ENCODE assay signal across 14 cellular contexts in genomic region chr3:181713300-181713647, GRCh38. TPM values are rescaled to one million over a fixed set of nuclear protein-coding genes. Genes with fewer than 3 reads are reported as not detected.
DNase-seq lines count a peak whose midpoint lies in the region; ATAC-seq, FAIRE-seq and TF ChIP-seq lines count a peak whose summit lies in the region.
"Had no signal": no experiment of that assay in that cellular context is flagged by ENCODE, and none has a peak within 500 bp of the region (broad histone marks: within the 10 kb centered on the region; RNA-seq: fewer than 3 reads in every experiment).

No MANE protein-coding gene starts in this region.

- intact Hi-C loops in activated CD8-positive, alpha-beta T cell treated with anti-CD3 and anti-CD28 coated beads for 36 hours (cut with micrococcal nuclease) = no loop called here

- POLR2A ChIA-PET in activated CD8-positive, alpha-beta T cell treated with anti-CD3 and anti-CD28 coated beads for 36 hours (lab: Charles Lee) = no interaction called here

- TF ChIP-seq CTCF in activated CD8-positive, alpha-beta T cell treated with anti-CD3 and anti-CD28 coated beads for 36 hours (IDR thresholded peaks at IDR 0.05) = no peak
- no peak for TF ChIP-seq CTCF in hepatocyte (IDR thresholded peaks at IDR 0.05; ENCODE audit: poor library complexity)

- 0% methylated on average over 10 of the region's 10 CpGs for WGBS in hepatocyte (ENCODE audit: low lambda C conversion rate, missing lambda C conversion rate)

- no peaks in the 10 kb centered on the region for H3K9me2 ChIP-seq in hepatocyte (replicated peaks; ENCODE audit: insufficient read depth)

- peaks cover 75% of the 10 kb centered on the region for H3K27me3 Mint-ChIP-seq in activated CD8-positive, alpha-beta memory T cell treated with anti-CD3 and anti-CD28 coated beads, Interleukin-2, amount 10 ng/mL, durations not matched to agents 7 days and 5 days
- peaks cover 51% of the 10 kb centered on the region for H3K27me3 Mint-ChIP-seq in activated CD8-positive, alpha-beta T cell treated with anti-CD3 and anti-CD28 coated beads for 36 hours

- H2AFZ ChIP-seq in hepatocyte = no peak overlapping the region

- no peaks in the 10 kb centered on the region for H3K36me3 Mint-ChIP-seq in activated CD8-positive, alpha-beta memory T cell treated with anti-CD3 and anti-CD28 coated beads, Interleukin-2, amount 10 ng/mL, durations not matched to agents 7 days and 5 days
- H3K36me3 Mint-ChIP-seq in activated CD8-positive, alpha-beta T cell treated with anti-CD3 and anti-CD28 coated beads for 36 hours (ENCODE audit: low read depth) = peaks cover 3% of the 10 kb centered on the region

- H3K9me3 ChIP-seq in hepatocyte (ENCODE audit: low read depth) = no peaks in the 10 kb centered on the region
- H3K9me3 ChIP-seq: psoas muscle, uterus had no signal

- H3K27me3 ChIP-seq in hepatocyte = peaks cover 90% of the 10 kb centered on the region

- H3K27ac ChIP-seq in hepatocyte (no peak overlapping the region), temporal lobe (ENCODE audit: low read depth, low read length) (peak overlapping the region; percentile 85)
- H3K27ac ChIP-seq: psoas muscle, uterus, VCaP had no signal

- ATAC-seq in activated CD8-positive, alpha-beta memory T cell treated with anti-CD3 and anti-CD28 coated beads, Interleukin-2, amount 10 ng/mL, durations not matched to agents 7 days and 5 days = no peak
- no peak for ATAC-seq in activated CD8-positive, alpha-beta T cell treated with anti-CD3 and anti-CD28 coated beads for 36 hours

- H3K4me1 Mint-ChIP-seq in activated CD8-positive, alpha-beta memory T cell treated with anti-CD3 and anti-CD28 coated beads, Interleukin-2, amount 10 ng/mL, durations not matched to agents 7 days and 5 days = peaks cover 4% of the 10 kb centered on the region
- H3K4me1 Mint-ChIP-seq in activated CD8-positive, alpha-beta T cell treated with anti-CD3 and anti-CD28 coated beads for 36 hours (ENCODE audit: low read depth) = peaks cover 5% of the 10 kb centered on the region

- no peak for FAIRE-seq in urothelium cell line (lab: Jason Lieb, UNC)
- FAIRE-seq: endometrium had no signal

- CTCF ChIA-PET in activated CD8-positive, alpha-beta memory T cell treated with anti-CD3 and anti-CD28 coated beads, Interleukin-2, amount 10 ng/mL, durations not matched to agents 7 days and 5 days (lab: Charles Lee) = interaction anchor here (2.0 kb wide), 1 partner anchor 12 kb away, joined by 13 read pairs; no protein-coding TSS in a partner anchor
- CTCF ChIA-PET in activated CD8-positive, alpha-beta T cell treated with anti-CD3 and anti-CD28 coated beads for 36 hours (lab: Charles Lee) = interaction anchor here (0.8 to 2.5 kb wide), 6 partner anchors 9 to 22 kb away, joined by 3 to 10 read pairs (median 4); no protein-coding TSS in a partner anchor

- no peak overlapping the region for H3K4me3 Mint-ChIP-seq in activated CD8-positive, alpha-beta memory T cell treated with anti-CD3 and anti-CD28 coated beads, Interleukin-2, amount 10 ng/mL, durations not matched to agents 7 days and 5 days
- H3K4me3 Mint-ChIP-seq in activated CD8-positive, alpha-beta T cell treated with anti-CD3 and anti-CD28 coated beads for 36 hours = peak overlapping the region; percentile 5
- H3K4me3 Mint-ChIP-seq: activated naive CD4-positive, alpha-beta T cell treated with anti-CD3 and anti-CD28 coated beads, Interleukin-2, amount 50 U/mL, for 24 hours had no signal

- no peaks in the 10 kb centered on the region for H4K20me1 ChIP-seq in hepatocyte (ENCODE audit: insufficient read depth, poor library complexity, severe bottlenecking)

- H3K4me3 ChIP-seq in hepatocyte = no peak overlapping the region
- H3K4me3 ChIP-seq: uterus had no signal

- peak overlapping the region; percentile 75 for H3K4me2 ChIP-seq in hepatocyte

- no peaks in the 10 kb centered on the region for H3K9me3 Mint-ChIP-seq in activated CD8-positive, alpha-beta memory T cell treated with anti-CD3 and anti-CD28 coated beads, Interleukin-2, amount 10 ng/mL, durations not matched to agents 7 days and 5 days (ENCODE audit: low read depth)
- peaks cover 6% of the 10 kb centered on the region for H3K9me3 Mint-ChIP-seq in activated CD8-positive, alpha-beta T cell treated with anti-CD3 and anti-CD28 coated beads for 36 hours

- H3K4me1 ChIP-seq in hepatocyte (ENCODE audit: insufficient read depth) = peaks cover 18% of the 10 kb centered on the region
- H3K4me1 ChIP-seq: psoas muscle had no signal

- H3K36me3 ChIP-seq in hepatocyte (replicated peaks; ENCODE audit: insufficient read depth, low read depth) = no peaks in the 10 kb centered on the region
- H3K36me3 ChIP-seq: uterus had no signal

- peak overlapping the region; percentile 30 for H3K27ac Mint-ChIP-seq in activated CD8-positive, alpha-beta memory T cell treated with anti-CD3 and anti-CD28 coated beads, Interleukin-2, amount 10 ng/mL, durations not matched to agents 7 days and 5 days
- H3K27ac Mint-ChIP-seq in activated CD8-positive, alpha-beta T cell treated with anti-CD3 and anti-CD28 coated beads for 36 hours = no peak overlapping the region
- H3K27ac Mint-ChIP-seq: activated naive CD4-positive, alpha-beta T cell treated with anti-CD3 and anti-CD28 coated beads, Interleukin-2, amount 50 U/mL, for 24 hours had no signal

- no peaks in the 10 kb centered on the region for H3K79me2 ChIP-seq in hepatocyte

- no peak for DNase-seq in activated CD8-positive, alpha-beta memory T cell treated with anti-CD3 and anti-CD28 coated beads, Interleukin-2, amount 10 ng/mL, durations not matched to agents 7 days and 5 days
- no peak for DNase-seq in activated CD8-positive, alpha-beta memory T cell treated with anti-CD3 and anti-CD28 coated beads, Interleukin-2, amount 50 U/mL, for 48 hours
- DNase-seq in activated CD8-positive, alpha-beta T cell treated with anti-CD3 and anti-CD28 coated beads for 36 hours = no peak
- DNase-seq in hepatocyte (ENCODE audit: low spot score) (no peak), activated gamma-delta T cell treated with Interleukin-2 at 50 U/mL for 16 hours (no peak), mucosa of gallbladder (ENCODE audit: low spot score) (no peak), urothelium cell line (ENCODE audit: low spot score) (no peak)
- DNase-seq: psoas muscle, uterus had no signal

RNA-seq across cellular contexts. Expression of gene SOX2, which starts 1.5 kb away (rescaled TPM):
- total RNA-seq in activated CD8-positive, alpha-beta memory T cell treated with anti-CD3 and anti-CD28 coated beads, Interleukin-2, amount 10 ng/mL, durations not matched to agents 7 days and 5 days = not detected
- total RNA-seq in activated CD8-positive, alpha-beta T cell treated with anti-CD3 and anti-CD28 coated beads for 36 hours = not detected
- total RNA-seq in hepatocyte (2.4 and 3.5 TPM in 2 replicates), temporal lobe (72.0 TPM), mucosa of gallbladder (0.55 TPM)
- polyA plus RNA-seq in hepatocyte = 2.0 and 2.2 TPM in 2 replicates
- total RNA-seq: psoas muscle had no signal
- polyA plus RNA-seq: BJ had no signal

Comparison
In these comparisons a context has a peak if more than half of its experiments do, and no peak if none do; other contexts are left out.
1. RNA of gene SOX2, which starts 1.5 kb away (total RNA-seq): 72.0 TPM in temporal lobe (single experiment); 2.4 to 3.5 TPM in hepatocyte, 0.55 TPM in mucosa of gallbladder (single experiment), not detected in activated CD8-positive, alpha-beta memory T cell treated with anti-CD3 and anti-CD28 coated beads, Interleukin-2, amount 10 ng/mL, durations not matched to agents 7 days and 5 days and not detected in activated CD8-positive, alpha-beta T cell treated with anti-CD3 and anti-CD28 coated beads for 36 hours; every median in the first group is over 10 times any median in the second.